16 cellular contexts compared by ENCODE assay signal in genomic region chr17:64596988-64597387, GRCh38.
DNase-seq lines count a peak whose midpoint lies in the region; ATAC-seq and TF ChIP-seq lines count a peak whose summit lies in the region.
"Had no signal": no experiment of that assay in that cellular context is flagged by ENCODE, and none has a peak within 500 bp of the region (broad histone marks: within the 10 kb centered on the region; RNA-seq: fewer than 3 reads in every experiment).

No MANE protein-coding gene starts in this region.

- intact Hi-C loops in CD4-positive, alpha-beta T cell (cut with DNase I, micrococcal nuclease), result loop anchor here in 1 of 2 experiments (5.0 kb wide), 1 partner anchor 40 kb away; no protein-coding TSS in a partner anchor

- H3K4me3 ChIP-seq in HEK293 (ENCODE audit: low read depth, low read length), result no peak overlapping the region
- no peak overlapping the region for H3K4me3 ChIP-seq in neutrophil (ENCODE audit: low read depth in 1 of 2, low read length in 1 of 2)
- H3K4me3 ChIP-seq: GM23338 had no signal

- peaks cover 42% of the 10 kb centered on the region for H3K4me1 Mint-ChIP-seq in CD4-positive, alpha-beta T cell (ENCODE audit: low read depth)
- peaks cover 27% of the 10 kb centered on the region for H3K4me1 Mint-ChIP-seq in central memory CD8-positive, alpha-beta T cell

- no peaks in the 10 kb centered on the region for H3K9me3 Mint-ChIP-seq in CD4-positive, alpha-beta T cell
- H3K9me3 Mint-ChIP-seq in central memory CD8-positive, alpha-beta T cell, result no peaks in the 10 kb centered on the region
- H3K9me3 Mint-ChIP-seq: CD4-positive, CD25-positive, alpha-beta regulatory T cell; GM23338 had no signal

- CTCF ChIA-PET in CD4-positive, alpha-beta T cell (lab: Charles Lee), result no interaction called here
- CTCF ChIA-PET in HEK293 (lab: Yijun Ruan, JAX), result no interaction called here

- no peak overlapping the region for H3K4me3 Mint-ChIP-seq in CD4-positive, alpha-beta T cell
- H3K4me3 Mint-ChIP-seq in central memory CD8-positive, alpha-beta T cell, result no peak overlapping the region
- H3K4me3 Mint-ChIP-seq: CD4-positive, CD25-positive, alpha-beta regulatory T cell; GM23338 had no signal

- TF ChIP-seq CTCF in CD4-positive, alpha-beta T cell (IDR thresholded peaks at IDR 0.05), result no peak
- TF ChIP-seq CTCF in HEK293 (tag by site-specific recombination; IDR thresholded peaks at IDR 0.05) (no peak), neutrophil (IDR thresholded peaks at IDR 0.05) (no peak)

- no peaks in the 10 kb centered on the region for H3K9me3 ChIP-seq in CD4-positive, alpha-beta T cell (ENCODE audit: control insufficient read depth, low read length)
- H3K9me3 ChIP-seq in HEK293 (ENCODE audit: control insufficient read depth, insufficient read depth, low read depth, low read length) (no peaks in the 10 kb centered on the region), neutrophil (no peaks in the 10 kb centered on the region)
- H3K9me3 ChIP-seq: BE2C, Caco-2 had no signal

- no peak overlapping the region for H3K27ac ChIP-seq in CD4-positive, alpha-beta T cell (ENCODE audit: low read depth, low read length)
- H3K27ac ChIP-seq in HEK293 (ENCODE audit: extremely low read depth, low read depth, low read length), result no peak overlapping the region
- H3K27ac ChIP-seq in neutrophil, result peak overlapping the region; percentile 74

- POLR2A ChIA-PET in CD4-positive, alpha-beta T cell (lab: Charles Lee), result no interaction called here
- POLR2A ChIA-PET in HEK293 (lab: Yijun Ruan, JAX), result no interaction called here

- no peaks in the 10 kb centered on the region for H3K27me3 ChIP-seq in CD4-positive, alpha-beta T cell (ENCODE audit: control insufficient read depth, insufficient read depth, low read length)
- H3K27me3 ChIP-seq in neutrophil, result no peaks in the 10 kb centered on the region
- H3K27me3 ChIP-seq: BE2C had no signal

- peaks cover 16 to 26% of the 10 kb centered on the region in 2 experiments for H3K36me3 ChIP-seq in HEK293 (ENCODE audit: control insufficient read depth in 2 of 2, insufficient read depth in 1 of 2, low read length in 2 of 2)
- peaks cover 14% of the 10 kb centered on the region for H3K36me3 ChIP-seq in neutrophil

- H3K4me1 ChIP-seq in HEK293 (ENCODE audit: control insufficient read depth, insufficient read depth, low read length) (no peaks in the 10 kb centered on the region), neutrophil (ENCODE audit: control insufficient read depth in 1 of 2, insufficient read depth in 1 of 2, low read depth in 1 of 2, low read length in 1 of 2) (peaks cover 37 to 44% of the 10 kb centered on the region in 2 experiments)
- H3K4me1 ChIP-seq: BE2C, Caco-2 had no signal

- H3K27me3 Mint-ChIP-seq in CD4-positive, alpha-beta T cell, result no peaks in the 10 kb centered on the region
- no peaks in the 10 kb centered on the region for H3K27me3 Mint-ChIP-seq in central memory CD8-positive, alpha-beta T cell
- H3K27me3 Mint-ChIP-seq: CD4-positive, CD25-positive, alpha-beta regulatory T cell had no signal

- H3K27ac Mint-ChIP-seq in CD4-positive, alpha-beta T cell, result peak overlapping the region; percentile 24
- H3K27ac Mint-ChIP-seq in central memory CD8-positive, alpha-beta T cell (ENCODE audit: low read depth), result peak overlapping the region; percentile 74
- H3K27ac Mint-ChIP-seq: CD4-positive, CD25-positive, alpha-beta regulatory T cell; GM23338 had no signal

- DNase-seq in CD4-positive, alpha-beta T cell, result no peak
- DNase-seq in central memory CD8-positive, alpha-beta T cell (ENCODE audit: low spot score in 2 of 2), result no peak
- no peak for DNase-seq in activated CD4-positive, alpha-beta T cell treated with anti-CD3 and anti-CD28 coated beads, Interleukin-2, amount 50 U/mL, for 1 hour
- DNase-seq: ACHN; BE2C; C1 segment of cervical spinal cord; Caco-2; CD4-positive, CD25-positive, alpha-beta regulatory T cell; DMS153; DMS79; GDM1; HCEC 1CT had no signal

- no peak for ATAC-seq in CD4-positive, alpha-beta T cell (ENCODE audit: poor library complexity)
- no peak for ATAC-seq in central memory CD8-positive, alpha-beta T cell (replicated peaks; ENCODE audit: extremely low read depth, poor library complexity, severe bottlenecking)
- no peak for ATAC-seq in HG03342 (IDR thresholded peaks at IDR 0.05; ENCODE audit: unreplicated experiment)
- ATAC-seq: GM23338 had no signal

- H3K36me3 Mint-ChIP-seq in CD4-positive, alpha-beta T cell (ENCODE audit: low read depth), result peaks cover 44% of the 10 kb centered on the region
- peaks cover 10% of the 10 kb centered on the region for H3K36me3 Mint-ChIP-seq in central memory CD8-positive, alpha-beta T cell (ENCODE audit: insufficient read depth)

TF ChIP-seq in HEK293, 187 proteins besides CTCF, POLR2A, EP300 and RAD21:
- peak; percentile 86 for TF ChIP-seq ZNF121 (tag by site-specific recombination; IDR thresholded peaks at IDR 0.05)
- TF ChIP-seq ZIC2 (tag by site-specific recombination; IDR thresholded peaks at IDR 0.05), result no peak
